Comparison of ENCODE assay signal across 2 cellular contexts in the genomic region with DNA sequence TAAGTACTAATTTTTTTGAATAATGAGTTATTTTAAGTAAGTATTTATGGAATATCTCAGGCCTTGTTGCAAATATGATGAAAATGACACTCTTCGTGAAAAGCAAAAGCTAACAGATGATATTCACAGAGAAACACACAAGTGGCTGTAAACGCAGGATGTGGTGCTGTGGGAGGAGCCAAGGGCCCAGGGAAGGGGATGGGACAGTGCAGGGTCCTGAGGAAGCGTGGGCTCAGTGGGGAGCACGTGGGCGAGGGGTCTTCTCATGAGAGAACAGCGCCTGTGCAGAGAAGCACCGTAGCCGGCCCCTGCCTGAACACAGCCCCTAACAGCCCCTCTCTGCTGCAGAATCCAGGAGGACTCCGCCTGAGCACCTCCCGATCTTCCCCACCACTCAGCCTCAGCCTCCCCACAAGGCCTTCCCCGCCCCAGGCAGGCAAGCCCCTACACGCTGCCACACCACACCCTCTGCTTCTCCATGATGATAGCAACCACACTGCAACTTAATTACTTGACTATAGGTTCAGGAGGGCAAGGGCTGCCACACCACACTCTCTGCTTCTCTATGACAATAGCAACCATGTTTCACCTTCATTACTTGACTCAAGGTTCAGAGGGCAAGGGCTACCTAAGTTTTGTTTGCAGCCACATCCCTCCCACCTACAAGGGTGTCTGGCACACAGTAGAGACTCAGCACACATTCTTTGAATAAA.
TF ChIP-seq lines count a peak whose summit lies in the region.

No MANE protein-coding gene starts in this region.

TF ChIP-seq in HEK293, 187 proteins besides CTCF, POLR2A, EP300 and RAD21:
- TF ChIP-seq KLF1 (tag by site-specific recombination; IDR thresholded peaks at IDR 0.05): peak; percentile 82
- TF ChIP-seq, protein P1, sequence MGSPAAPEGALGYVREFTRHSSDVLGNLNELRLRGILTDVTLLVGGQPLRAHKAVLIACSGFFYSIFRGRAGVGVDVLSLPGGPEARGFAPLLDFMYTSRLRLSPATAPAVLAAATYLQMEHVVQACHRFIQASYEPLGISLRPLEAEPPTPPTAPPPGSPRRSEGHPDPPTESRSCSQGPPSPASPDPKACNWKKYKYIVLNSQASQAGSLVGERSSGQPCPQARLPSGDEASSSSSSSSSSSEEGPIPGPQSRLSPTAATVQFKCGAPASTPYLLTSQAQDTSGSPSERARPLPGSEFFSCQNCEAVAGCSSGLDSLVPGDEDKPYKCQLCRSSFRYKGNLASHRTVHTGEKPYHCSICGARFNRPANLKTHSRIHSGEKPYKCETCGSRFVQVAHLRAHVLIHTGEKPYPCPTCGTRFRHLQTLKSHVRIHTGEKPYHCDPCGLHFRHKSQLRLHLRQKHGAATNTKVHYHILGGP (tag by site-specific recombination; IDR thresholded peaks at IDR 0.05): no peak
- TF ChIP-seq ZNF610 (tag by site-specific recombination; IDR thresholded peaks at IDR 0.05; ENCODE audit: borderline replicate concordance): no peak
- TF ChIP-seq ZNF621 (tag by site-specific recombination; IDR thresholded peaks at IDR 0.05): no peak

TF ChIP-seq in H1, 55 proteins besides CTCF, POLR2A, EP300 and RAD21:
- TF ChIP-seq FOSL1 (IDR thresholded peaks at IDR 0.05; ENCODE audit: insufficient read depth, low read depth, low read length) (no peak), SP2 (IDR thresholded peaks at IDR 0.05; ENCODE audit: low read length) (no peak), PHF8 (conservative IDR thresholded peaks at IDR 0.05; ENCODE audit: low read depth, low read length) (no peak), SIRT6 (IDR thresholded peaks at IDR 0.05; ENCODE audit: low read length) (no peak)
- TF ChIP-seq, protein P2, sequence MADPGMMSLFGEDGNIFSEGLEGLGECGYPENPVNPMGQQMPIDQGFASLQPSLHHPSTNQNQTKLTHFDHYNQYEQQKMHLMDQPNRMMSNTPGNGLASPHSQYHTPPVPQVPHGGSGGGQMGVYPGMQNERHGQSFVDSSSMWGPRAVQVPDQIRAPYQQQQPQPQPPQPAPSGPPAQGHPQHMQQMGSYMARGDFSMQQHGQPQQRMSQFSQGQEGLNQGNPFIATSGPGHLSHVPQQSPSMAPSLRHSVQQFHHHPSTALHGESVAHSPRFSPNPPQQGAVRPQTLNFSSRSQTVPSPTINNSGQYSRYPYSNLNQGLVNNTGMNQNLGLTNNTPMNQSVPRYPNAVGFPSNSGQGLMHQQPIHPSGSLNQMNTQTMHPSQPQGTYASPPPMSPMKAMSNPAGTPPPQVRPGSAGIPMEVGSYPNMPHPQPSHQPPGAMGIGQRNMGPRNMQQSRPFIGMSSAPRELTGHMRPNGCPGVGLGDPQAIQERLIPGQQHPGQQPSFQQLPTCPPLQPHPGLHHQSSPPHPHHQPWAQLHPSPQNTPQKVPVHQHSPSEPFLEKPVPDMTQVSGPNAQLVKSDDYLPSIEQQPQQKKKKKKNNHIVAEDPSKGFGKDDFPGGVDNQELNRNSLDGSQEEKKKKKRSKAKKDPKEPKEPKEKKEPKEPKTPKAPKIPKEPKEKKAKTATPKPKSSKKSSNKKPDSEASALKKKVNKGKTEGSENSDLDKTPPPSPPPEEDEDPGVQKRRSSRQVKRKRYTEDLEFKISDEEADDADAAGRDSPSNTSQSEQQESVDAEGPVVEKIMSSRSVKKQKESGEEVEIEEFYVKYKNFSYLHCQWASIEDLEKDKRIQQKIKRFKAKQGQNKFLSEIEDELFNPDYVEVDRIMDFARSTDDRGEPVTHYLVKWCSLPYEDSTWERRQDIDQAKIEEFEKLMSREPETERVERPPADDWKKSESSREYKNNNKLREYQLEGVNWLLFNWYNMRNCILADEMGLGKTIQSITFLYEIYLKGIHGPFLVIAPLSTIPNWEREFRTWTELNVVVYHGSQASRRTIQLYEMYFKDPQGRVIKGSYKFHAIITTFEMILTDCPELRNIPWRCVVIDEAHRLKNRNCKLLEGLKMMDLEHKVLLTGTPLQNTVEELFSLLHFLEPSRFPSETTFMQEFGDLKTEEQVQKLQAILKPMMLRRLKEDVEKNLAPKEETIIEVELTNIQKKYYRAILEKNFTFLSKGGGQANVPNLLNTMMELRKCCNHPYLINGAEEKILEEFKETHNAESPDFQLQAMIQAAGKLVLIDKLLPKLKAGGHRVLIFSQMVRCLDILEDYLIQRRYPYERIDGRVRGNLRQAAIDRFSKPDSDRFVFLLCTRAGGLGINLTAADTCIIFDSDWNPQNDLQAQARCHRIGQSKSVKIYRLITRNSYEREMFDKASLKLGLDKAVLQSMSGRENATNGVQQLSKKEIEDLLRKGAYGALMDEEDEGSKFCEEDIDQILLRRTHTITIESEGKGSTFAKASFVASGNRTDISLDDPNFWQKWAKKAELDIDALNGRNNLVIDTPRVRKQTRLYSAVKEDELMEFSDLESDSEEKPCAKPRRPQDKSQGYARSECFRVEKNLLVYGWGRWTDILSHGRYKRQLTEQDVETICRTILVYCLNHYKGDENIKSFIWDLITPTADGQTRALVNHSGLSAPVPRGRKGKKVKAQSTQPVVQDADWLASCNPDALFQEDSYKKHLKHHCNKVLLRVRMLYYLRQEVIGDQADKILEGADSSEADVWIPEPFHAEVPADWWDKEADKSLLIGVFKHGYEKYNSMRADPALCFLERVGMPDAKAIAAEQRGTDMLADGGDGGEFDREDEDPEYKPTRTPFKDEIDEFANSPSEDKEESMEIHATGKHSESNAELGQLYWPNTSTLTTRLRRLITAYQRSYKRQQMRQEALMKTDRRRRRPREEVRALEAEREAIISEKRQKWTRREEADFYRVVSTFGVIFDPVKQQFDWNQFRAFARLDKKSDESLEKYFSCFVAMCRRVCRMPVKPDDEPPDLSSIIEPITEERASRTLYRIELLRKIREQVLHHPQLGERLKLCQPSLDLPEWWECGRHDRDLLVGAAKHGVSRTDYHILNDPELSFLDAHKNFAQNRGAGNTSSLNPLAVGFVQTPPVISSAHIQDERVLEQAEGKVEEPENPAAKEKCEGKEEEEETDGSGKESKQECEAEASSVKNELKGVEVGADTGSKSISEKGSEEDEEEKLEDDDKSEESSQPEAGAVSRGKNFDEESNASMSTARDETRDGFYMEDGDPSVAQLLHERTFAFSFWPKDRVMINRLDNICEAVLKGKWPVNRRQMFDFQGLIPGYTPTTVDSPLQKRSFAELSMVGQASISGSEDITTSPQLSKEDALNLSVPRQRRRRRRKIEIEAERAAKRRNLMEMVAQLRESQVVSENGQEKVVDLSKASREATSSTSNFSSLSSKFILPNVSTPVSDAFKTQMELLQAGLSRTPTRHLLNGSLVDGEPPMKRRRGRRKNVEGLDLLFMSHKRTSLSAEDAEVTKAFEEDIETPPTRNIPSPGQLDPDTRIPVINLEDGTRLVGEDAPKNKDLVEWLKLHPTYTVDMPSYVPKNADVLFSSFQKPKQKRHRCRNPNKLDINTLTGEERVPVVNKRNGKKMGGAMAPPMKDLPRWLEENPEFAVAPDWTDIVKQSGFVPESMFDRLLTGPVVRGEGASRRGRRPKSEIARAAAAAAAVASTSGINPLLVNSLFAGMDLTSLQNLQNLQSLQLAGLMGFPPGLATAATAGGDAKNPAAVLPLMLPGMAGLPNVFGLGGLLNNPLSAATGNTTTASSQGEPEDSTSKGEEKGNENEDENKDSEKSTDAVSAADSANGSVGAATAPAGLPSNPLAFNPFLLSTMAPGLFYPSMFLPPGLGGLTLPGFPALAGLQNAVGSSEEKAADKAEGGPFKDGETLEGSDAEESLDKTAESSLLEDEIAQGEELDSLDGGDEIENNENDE (IDR thresholded peaks at IDR 0.05; ENCODE audit: insufficient replicate concordance, low read length): no peak
